ENCODE assay signal across 7 cellular contexts in the genomic region with DNA sequence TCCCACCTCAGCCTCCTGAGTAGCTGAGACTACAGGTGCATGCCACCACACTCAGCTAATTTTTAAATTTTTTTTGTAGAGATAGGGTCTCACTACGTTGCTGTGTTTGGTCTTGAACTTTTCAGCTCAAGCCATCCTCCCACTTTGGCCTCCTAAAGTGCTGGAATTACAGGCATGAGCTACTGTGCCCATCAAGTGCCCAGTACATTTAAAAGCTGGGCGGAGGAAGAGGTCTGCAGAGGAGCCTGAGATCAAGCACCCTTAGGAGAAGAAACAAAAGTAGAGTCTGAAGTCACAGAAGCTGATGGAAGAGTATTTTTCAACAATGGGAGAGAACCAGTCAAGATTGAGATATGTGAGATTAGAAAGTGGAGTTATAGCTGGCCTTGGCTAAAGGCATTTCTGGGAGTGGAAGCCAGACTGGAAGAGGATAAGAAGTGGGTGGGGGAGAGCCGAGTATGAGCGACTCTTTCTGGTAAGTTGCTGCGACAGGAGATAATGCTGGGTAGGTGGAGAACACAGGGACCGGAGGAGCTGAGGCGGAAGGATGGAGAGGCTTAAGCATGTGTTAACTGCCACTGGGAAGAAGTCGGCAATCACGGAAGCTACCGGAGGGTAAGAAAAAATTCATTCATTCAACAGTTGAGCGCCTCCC. TPM values are rescaled to one million over a fixed set of nuclear protein-coding genes. Genes with fewer than 3 reads are reported as not detected.
A peak's percentile ranks its signal among the peaks of the same experiment; 100 is the strongest.
DNase-seq lines count a peak whose midpoint lies in the region; ATAC-seq and TF ChIP-seq lines count a peak whose summit lies in the region.

No MANE protein-coding gene starts in this region.

- H3K27me3 ChIP-seq in HL-60 (ENCODE audit: insufficient read depth, poor library complexity, severe bottlenecking) (no peaks in the 10 kb centered on the region), adrenal gland (no peaks in the 10 kb centered on the region), kidney epithelial cell (ENCODE audit: control insufficient read depth, insufficient read depth, low read length) (no peaks in the 10 kb centered on the region), thyroid gland (no peaks in the 10 kb centered on the region)

- WGBS in adrenal gland, 4 donors, result 11 to 19% (median 17%) methylated on average over 11 of the region's 11 CpGs
- 13 to 16% methylated on average over 11 of the region's 11 CpGs for WGBS in thyroid gland, 2 donors

- H3K27ac ChIP-seq in HL-60 (replicated peaks) (peak overlapping the region; percentile 94), adrenal gland (peak overlapping the region in 4 of 5 donors; percentile 1 to 97 (median 52)), thyroid gland (peak overlapping the region; percentile 30 to 95 (median 75))

- H3K36me3 ChIP-seq in adrenal gland (replicated peaks in 1 of 2) (peaks cover 0 to 18% of the 10 kb centered on the region in 2 donors), kidney epithelial cell (ENCODE audit: control insufficient read depth, insufficient read depth, low read length) (no peaks in the 10 kb centered on the region), thyroid gland (peaks cover 8 to 10% of the 10 kb centered on the region in 2 donors)

- TF ChIP-seq CTCF in GM12872 (IDR thresholded peaks at IDR 0.05; ENCODE audit: insufficient read depth, low read depth, low read length) (0 out of 3 replicates have a peak, but pooled peaks have one; percentile 9), HL-60 (IDR thresholded peaks at IDR 0.05; ENCODE audit: insufficient read depth, low read length) (no peak), adrenal gland (IDR thresholded peaks at IDR 0.05) (no peak), kidney epithelial cell (IDR thresholded peaks at IDR 0.05; ENCODE audit: insufficient read depth, low read length, poor library complexity, severe bottlenecking) (no peak), thyroid gland (IDR thresholded peaks at IDR 0.05) (no peak)

- no peak for TF ChIP-seq POLR2A in adrenal gland (IDR thresholded peaks at IDR 0.05)
- TF ChIP-seq POLR2A in thyroid gland (IDR thresholded peaks at IDR 0.05), result no peak

- H3K4me3 ChIP-seq in HL-60 (replicated peaks; ENCODE audit: insufficient read depth, low read length) (peak overlapping the region; percentile 38), adrenal gland (peak overlapping the region in 2 of 4 donors; percentile 86 to 96), kidney epithelial cell (ENCODE audit: low read depth, low read length) (peak overlapping the region; percentile 99), thyroid gland (replicated peaks in 1 of 3) (peak overlapping the region; percentile 27 to 93 (median 70))

- intact Hi-C loops in adrenal gland (cut with DNase I), result loop anchor here in 1 of 2 donors (5.0 kb wide), 1 partner anchor 45 kb away; no protein-coding TSS in a partner anchor
- intact Hi-C loops in thyroid gland (cut with DNase I), result no loop called here

- H3K9me3 ChIP-seq in adrenal gland (replicated peaks in 1 of 3) (no peaks in the 10 kb centered on the region), thyroid gland (no peaks in the 10 kb centered on the region)

- no peak for ATAC-seq in GM18502 (IDR thresholded peaks at IDR 0.05; ENCODE audit: poor library complexity, unreplicated experiment)

- DNase-seq in HL-60 (ENCODE audit: low read depth in 1 of 2, low spot score in 1 of 2), result no peak
- peak in 2 of 7 donors; percentile 25 to 47 for DNase-seq in adrenal gland
- no peak for DNase-seq in kidney epithelial cell (ENCODE audit: low read depth)
- no peak for DNase-seq in thyroid gland
- no peak for DNase-seq in Ammon's horn (ENCODE audit: low spot score)

- peaks cover 37 to 41% of the 10 kb centered on the region in 2 donors for H3K4me1 ChIP-seq in adrenal gland (replicated peaks in 1 of 2)
- H3K4me1 ChIP-seq in thyroid gland, result peaks cover 8 to 21% of the 10 kb centered on the region in 2 donors

RNA-seq across cellular contexts. Expression of gene IREB2, which starts 0.8 kb away (rescaled TPM):
- total RNA-seq in adrenal gland, result 100 to 1,000 TPM in 2 of 8 donors, 10 to 100 TPM in 6; 54.8 to 148 (median 94.4) TPM
- 10 to 100 TPM; 11.8 to 57.5 (median 25.8) TPM for polyA plus RNA-seq in adrenal gland
- 22.5 and 23.5 TPM in 2 replicates for total RNA-seq in kidney epithelial cell
- total RNA-seq in thyroid gland, result 10 to 100 TPM; 40.7 to 71.5 (median 51.0) TPM
